ENCODE assay signal across 1 cellular context in the genomic region with DNA sequence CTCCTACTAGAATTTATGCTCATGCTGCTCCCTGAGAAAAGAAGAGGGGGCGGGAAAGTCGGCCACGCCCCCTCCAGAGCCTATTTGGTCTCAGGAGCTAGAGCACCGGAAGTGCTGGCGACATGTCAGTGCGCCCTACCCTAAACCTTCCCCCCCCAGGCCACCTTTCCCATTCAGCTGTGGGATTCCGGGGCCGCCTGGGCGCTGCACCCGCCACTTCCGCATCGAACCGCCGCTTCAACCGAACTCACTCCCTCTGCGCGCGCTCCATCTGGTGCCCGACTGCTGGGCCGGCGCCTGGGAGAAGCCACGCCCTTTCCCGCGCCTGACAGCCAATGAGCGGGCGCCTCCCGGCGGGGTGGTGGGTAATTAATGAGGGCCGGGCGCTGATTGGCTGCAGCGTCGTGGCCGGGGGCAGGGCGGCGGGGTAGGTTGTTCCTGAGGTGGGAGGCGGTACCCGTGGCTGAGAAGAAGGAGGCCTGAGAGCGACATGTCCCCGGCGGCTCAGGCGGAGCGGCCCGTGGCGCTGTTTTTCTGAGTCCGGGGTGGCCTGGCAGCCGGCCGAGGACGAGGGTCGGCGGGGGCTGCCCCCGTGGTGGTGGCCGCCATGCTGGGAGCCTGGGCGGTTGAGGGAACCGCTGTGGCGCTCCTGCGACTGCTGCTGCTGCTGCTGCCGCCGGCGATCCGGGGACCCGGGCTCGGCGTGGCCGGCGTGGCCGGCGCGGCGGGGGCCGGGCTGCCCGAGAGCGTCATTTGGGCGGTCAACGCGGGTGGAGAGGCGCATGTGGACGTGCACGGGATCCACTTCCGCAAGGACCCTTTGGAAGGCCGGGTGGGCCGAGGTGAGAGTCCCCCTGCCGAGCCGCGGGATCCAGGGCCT.
A peak's percentile ranks its signal among the peaks of the same experiment; 100 is the strongest.
TF ChIP-seq lines count a peak whose summit lies in the region.

TSS of gene MLEC (plus strand) at position 460 of the 880 bp plus-strand sequence. CDS start at position 608, 148 bp downstream.

TF ChIP-seq in HepG2, 621 proteins besides CTCF, POLR2A, EP300 and RAD21 (continued from another document and continues in another):
- TF ChIP-seq PRDM10 (CRISPR knock-in tag; IDR thresholded peaks at IDR 0.05; ENCODE audit: low read depth) (peak; percentile 91), FOXJ3 (CRISPR knock-in tag; IDR thresholded peaks at IDR 0.05; ENCODE audit: borderline replicate concordance) (no peak), ZBTB10 (CRISPR knock-in tag; IDR thresholded peaks at IDR 0.05; ENCODE audit: borderline replicate concordance) (0 out of 2 replicates have a peak, but pooled peaks have one; percentile 34), ZSCAN9 (CRISPR knock-in tag; IDR thresholded peaks at IDR 0.05; ENCODE audit: borderline replicate concordance) (peak; percentile 68; the same call in 1 of the 2 replicates), PRMT3 (CRISPR knock-in tag; IDR thresholded peaks at IDR 0.05; ENCODE audit: borderline replicate concordance, low read depth) (no peak), KIAA2018 (CRISPR knock-in tag; IDR thresholded peaks at IDR 0.05; ENCODE audit: borderline replicate concordance) (no peak), ZNF44 (CRISPR knock-in tag; IDR thresholded peaks at IDR 0.05) (peak; percentile 71), SP1 (IDR thresholded peaks at IDR 0.05) (no peak), SP1 (CRISPR knock-in tag; IDR thresholded peaks at IDR 0.05) (peak; percentile 21; the same call in 1 of the 2 replicates), NR2F6 (IDR thresholded peaks at IDR 0.05) (no peak), NR2F6 (CRISPR knock-in tag; IDR thresholded peaks at IDR 0.05) (peak; percentile 37; the same call in 1 of the 2 replicates), CREM (IDR thresholded peaks at IDR 0.05) (no peak; the same call in none of the 2 replicates), CREM (CRISPR knock-in tag; IDR thresholded peaks at IDR 0.05) (no peak), MIER3 (CRISPR knock-in tag; IDR thresholded peaks at IDR 0.05; ENCODE audit: borderline replicate concordance) (no peak), SOX6 (IDR thresholded peaks at IDR 0.05) (no peak), SOX6 (CRISPR knock-in tag; IDR thresholded peaks at IDR 0.05) (peak; percentile 68), EED (CRISPR knock-in tag; IDR thresholded peaks at IDR 0.05) (no peak), ZNF496 (CRISPR knock-in tag; IDR thresholded peaks at IDR 0.05; ENCODE audit: insufficient replicate concordance) (no peak), SYNCRIP (IDR thresholded peaks at IDR 0.05; ENCODE audit: insufficient read depth, low read depth, low read length) (no peak), SALL1 (CRISPR knock-in tag; IDR thresholded peaks at IDR 0.05) (peak; percentile 73), SMARCC2 (IDR thresholded peaks at IDR 0.05) (no peak), GABPA (IDR thresholded peaks at IDR 0.05; ENCODE audit: low read depth, low read length) (peak; percentile 82), GABPA (CRISPR knock-in tag; IDR thresholded peaks at IDR 0.05; ENCODE audit: low read depth) (peak; percentile 94), ZFP91 (CRISPR knock-in tag; IDR thresholded peaks at IDR 0.05; ENCODE audit: borderline replicate concordance) (peak; percentile 83), SAP130 (CRISPR knock-in tag; IDR thresholded peaks at IDR 0.05; ENCODE audit: low read depth) (peak; percentile 92), ZNF260 (CRISPR knock-in tag; IDR thresholded peaks at IDR 0.05; ENCODE audit: borderline replicate concordance, low read depth) (no peak), ZFY (CRISPR knock-in tag; IDR thresholded peaks at IDR 0.05) (peak; percentile 86)
- TF ChIP-seq, protein P1, sequence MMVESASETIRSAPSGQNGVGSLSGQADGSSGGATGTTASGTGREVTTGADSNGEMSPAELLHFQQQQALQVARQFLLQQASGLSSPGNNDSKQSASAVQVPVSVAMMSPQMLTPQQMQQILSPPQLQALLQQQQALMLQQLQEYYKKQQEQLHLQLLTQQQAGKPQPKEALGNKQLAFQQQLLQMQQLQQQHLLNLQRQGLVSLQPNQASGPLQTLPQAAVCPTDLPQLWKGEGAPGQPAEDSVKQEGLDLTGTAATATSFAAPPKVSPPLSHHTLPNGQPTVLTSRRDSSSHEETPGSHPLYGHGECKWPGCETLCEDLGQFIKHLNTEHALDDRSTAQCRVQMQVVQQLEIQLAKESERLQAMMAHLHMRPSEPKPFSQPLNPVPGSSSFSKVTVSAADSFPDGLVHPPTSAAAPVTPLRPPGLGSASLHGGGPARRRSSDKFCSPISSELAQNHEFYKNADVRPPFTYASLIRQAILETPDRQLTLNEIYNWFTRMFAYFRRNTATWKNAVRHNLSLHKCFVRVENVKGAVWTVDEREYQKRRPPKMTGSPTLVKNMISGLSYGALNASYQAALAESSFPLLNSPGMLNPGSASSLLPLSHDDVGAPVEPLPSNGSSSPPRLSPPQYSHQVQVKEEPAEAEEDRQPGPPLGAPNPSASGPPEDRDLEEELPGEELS (CRISPR knock-in tag; IDR thresholded peaks at IDR 0.05) = peak; percentile 70; the same call in 1 of the 2 replicates
- TF ChIP-seq, protein P2, sequence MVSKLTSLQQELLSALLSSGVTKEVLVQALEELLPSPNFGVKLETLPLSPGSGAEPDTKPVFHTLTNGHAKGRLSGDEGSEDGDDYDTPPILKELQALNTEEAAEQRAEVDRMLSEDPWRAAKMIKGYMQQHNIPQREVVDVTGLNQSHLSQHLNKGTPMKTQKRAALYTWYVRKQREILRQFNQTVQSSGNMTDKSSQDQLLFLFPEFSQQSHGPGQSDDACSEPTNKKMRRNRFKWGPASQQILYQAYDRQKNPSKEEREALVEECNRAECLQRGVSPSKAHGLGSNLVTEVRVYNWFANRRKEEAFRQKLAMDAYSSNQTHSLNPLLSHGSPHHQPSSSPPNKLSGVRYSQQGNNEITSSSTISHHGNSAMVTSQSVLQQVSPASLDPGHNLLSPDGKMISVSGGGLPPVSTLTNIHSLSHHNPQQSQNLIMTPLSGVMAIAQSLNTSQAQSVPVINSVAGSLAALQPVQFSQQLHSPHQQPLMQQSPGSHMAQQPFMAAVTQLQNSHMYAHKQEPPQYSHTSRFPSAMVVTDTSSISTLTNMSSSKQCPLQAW (CRISPR knock-in tag; IDR thresholded peaks at IDR 0.05) = peak; percentile 86
- TF ChIP-seq, protein P3, sequence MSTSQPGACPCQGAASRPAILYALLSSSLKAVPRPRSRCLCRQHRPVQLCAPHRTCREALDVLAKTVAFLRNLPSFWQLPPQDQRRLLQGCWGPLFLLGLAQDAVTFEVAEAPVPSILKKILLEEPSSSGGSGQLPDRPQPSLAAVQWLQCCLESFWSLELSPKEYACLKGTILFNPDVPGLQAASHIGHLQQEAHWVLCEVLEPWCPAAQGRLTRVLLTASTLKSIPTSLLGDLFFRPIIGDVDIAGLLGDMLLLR (CRISPR knock-in tag; IDR thresholded peaks at IDR 0.05) = no peak; the same call in 1 of the 2 replicates
